In the genomic region with DNA sequence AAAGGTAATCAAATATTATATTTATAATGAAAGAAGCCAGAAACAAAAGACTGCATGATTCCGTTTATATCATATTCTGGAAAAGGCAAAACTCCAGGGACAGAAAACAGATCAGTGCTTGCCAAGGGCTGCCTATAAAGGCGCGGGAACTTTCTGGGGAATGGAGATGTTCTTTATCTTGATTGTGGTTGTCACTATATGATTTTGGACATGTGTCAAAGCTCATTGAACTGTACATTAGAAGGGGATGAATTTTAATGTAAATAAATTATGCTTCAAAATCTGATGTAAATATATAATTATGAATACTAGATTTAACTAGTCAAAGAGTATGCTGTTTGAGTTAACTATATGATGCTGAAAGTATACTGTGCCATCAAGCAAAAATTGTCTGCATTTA, we compare ENCODE assay signal across 29 cellular contexts.
"Had no signal": no experiment of that assay in that cellular context is flagged by ENCODE, and none has a peak within 500 bp of the region (broad histone marks: within the 10 kb centered on the region; RNA-seq: fewer than 3 reads in every experiment).

No MANE protein-coding gene starts in this region.

- H3K27me3 Mint-ChIP-seq: activated naive CD8-positive, alpha-beta T cell treated with anti-CD3 and anti-CD28 coated beads, Interleukin-2, amount 10 ng/mL, durations not matched to agents 7 days and 5 days had no signal

- H3K27me3 ChIP-seq: adrenal gland, body of pancreas, breast epithelium, SJSA1 had no signal

- H3K27ac ChIP-seq: adrenal gland, body of pancreas, breast epithelium, SJSA1 had no signal

- H3K27ac Mint-ChIP-seq: activated naive CD8-positive, alpha-beta T cell treated with anti-CD3 and anti-CD28 coated beads, Interleukin-2, amount 10 ng/mL, durations not matched to agents 7 days and 5 days; IgD-negative memory B cell had no signal

- H3K4me3 Mint-ChIP-seq: activated CD4-positive, alpha-beta memory T cell treated with anti-CD3 and anti-CD28 coated beads for 36 hours; IgD-negative memory B cell had no signal

- DNase-seq: activated CD4-positive, alpha-beta memory T cell treated with anti-CD3 and anti-CD28 coated beads for 36 hours; activated CD4-positive, alpha-beta T cell treated with anti-CD3 and anti-CD28 coated beads, Interleukin-2, amount 50 U/mL, for 1 hour; activated CD8-positive, alpha-beta memory T cell treated with anti-CD3 and anti-CD28 coated beads, Interleukin-2, amount 50 U/mL, for 4 hours; activated effector memory CD4-positive, alpha-beta T cell treated with anti-CD3 and anti-CD28 coated beads, Interleukin-2, amount 50 U/mL, for 16 hours; activated naive CD4-positive, alpha-beta T cell; activated naive CD4-positive, alpha-beta T cell treated with anti-CD3 and anti-CD28 coated beads, Interleukin-2, amount 50 U/mL, for 16 hours; activated naive CD8-positive, alpha-beta T cell treated with anti-CD3 and anti-CD28 coated beads, Interleukin-2, amount 10 ng/mL, durations not matched to agents 7 days and 5 days; activated T-cell treated with anti-CD3 and anti-CD28 coated beads for 4 hours; activated T-cell treated with anti-CD3 and anti-CD28 coated beads, Interleukin-2, amount 50 U/mL, for 4 hours; adrenal gland; body of pancreas; KBM-7; NCI-H1092 treated with DMSO at 0.1 percent for 48 hours; NCI-H146; NCI-H187; NCI-H2029 treated with DMSO at 0.1 percent for 48 hours; NCI-H2107; NCI-H2171; NCI-H510A; NCI-H526; NCI-H748 treated with DMSO at 0.1 percent for 48 hours; SHP77 treated with DMSO at 0.1 percent for 48 hours had no signal

- H3K4me1 ChIP-seq: adrenal gland, body of pancreas, breast epithelium had no signal

- H3K36me3 ChIP-seq: adrenal gland, breast epithelium, SJSA1 had no signal

- H3K9me3 Mint-ChIP-seq: activated CD4-positive, alpha-beta memory T cell treated with anti-CD3 and anti-CD28 coated beads for 36 hours; activated naive CD8-positive, alpha-beta T cell treated with anti-CD3 and anti-CD28 coated beads, Interleukin-2, amount 10 ng/mL, durations not matched to agents 7 days and 5 days; activated T-cell treated with anti-CD3 and anti-CD28 coated beads, Interleukin-2, amount 50 U/mL, for 4 hours; activated T-helper 17 cell treated with anti-CD3 and anti-CD28 coated beads, Interleukin-2, amount 50 U/mL, for 72 hours; IgD-negative memory B cell; T-helper 1 cell treated with Interleukin-12 subunit alpha and Interleukin-12 subunit beta and Interleukin-4 antibody, amounts not matched to agents 30 μg/mL and 1 μg/mL, for 36 hours; T-helper 2 cell treated with Interferon-gamma antibody and Interleukin-4, amounts not matched to agents 5 μg/mL and 100 μg/mL, for 36 hours had no signal

- H3K9me3 ChIP-seq: adrenal gland, body of pancreas, breast epithelium, SJSA1 had no signal

- ATAC-seq: body of pancreas, Panc1 had no signal

- H3K4me3 ChIP-seq: adrenal gland, body of pancreas, breast epithelium, SJSA1 had no signal

- H3K36me3 Mint-ChIP-seq: activated CD4-positive, alpha-beta memory T cell treated with anti-CD3 and anti-CD28 coated beads for 36 hours; activated naive CD8-positive, alpha-beta T cell treated with anti-CD3 and anti-CD28 coated beads, Interleukin-2, amount 10 ng/mL, durations not matched to agents 7 days and 5 days; IgD-negative memory B cell had no signal
